1 cellular context compared by ENCODE assay signal in the genomic region with DNA sequence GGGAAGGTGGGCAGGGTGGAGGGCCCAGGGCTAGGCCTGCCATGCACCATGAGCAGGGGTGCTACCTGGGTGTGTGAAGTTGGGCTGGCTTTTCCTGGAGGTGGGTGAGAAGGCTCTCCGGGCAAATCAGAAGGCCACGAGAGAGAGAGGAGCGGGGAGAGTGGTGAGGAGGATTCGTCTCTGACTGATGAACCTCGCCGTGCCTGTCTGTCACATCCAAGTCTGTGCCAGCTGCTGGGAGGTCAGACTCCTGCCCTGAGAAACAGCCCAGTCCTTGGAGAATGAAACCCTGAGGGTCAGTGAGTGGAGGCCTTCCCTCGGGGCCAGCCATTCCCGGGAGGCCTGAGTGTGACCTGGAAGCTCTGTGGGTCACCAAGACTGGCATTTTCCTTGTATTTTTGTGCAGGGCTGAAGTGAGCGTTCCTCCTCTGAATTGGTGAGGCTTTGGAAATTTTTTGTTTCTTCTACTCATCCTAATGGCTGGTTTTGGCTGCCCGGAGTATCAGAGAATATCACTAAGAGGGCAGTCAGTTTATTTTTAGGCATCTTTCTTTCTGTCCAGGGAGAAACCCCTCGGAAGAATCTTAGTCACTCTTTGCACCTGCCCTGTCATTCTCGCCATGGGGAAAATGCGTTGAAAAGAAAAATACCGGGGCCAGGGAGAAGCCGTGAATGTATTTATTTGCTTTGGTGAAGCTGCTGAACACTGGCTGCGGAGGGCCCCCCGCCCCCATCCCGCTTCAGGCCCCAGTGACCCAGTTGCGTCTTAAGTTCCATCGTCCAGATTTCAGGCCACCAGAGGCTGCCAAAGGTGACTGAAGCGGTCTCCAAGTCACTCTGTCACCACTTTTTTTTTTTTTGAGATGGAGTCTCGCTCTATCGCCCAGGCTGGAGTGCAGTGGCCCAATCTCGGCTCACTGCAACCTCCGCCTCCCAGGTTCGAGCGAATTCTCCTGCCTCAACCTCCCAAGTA.
TF ChIP-seq lines count a peak whose summit lies in the region.

No MANE protein-coding gene starts in this region.

TF ChIP-seq in HepG2, 621 proteins besides CTCF, POLR2A, EP300 and RAD21:
- TF ChIP-seq ZNF367 (CRISPR knock-in tag; IDR thresholded peaks at IDR 0.05; ENCODE audit: borderline replicate concordance) (no peak), CEBPB (IDR thresholded peaks at IDR 0.05; ENCODE audit: borderline replicate concordance, low read depth, low read length) (no peak), ZNF430 (CRISPR knock-in tag; IDR thresholded peaks at IDR 0.05) (no peak), RBM22 (optimal IDR thresholded peaks at IDR 0.05; ENCODE audit: low read length) (peak; percentile 58), ZNF546 (CRISPR knock-in tag; conservative IDR thresholded peaks at IDR 0.05) (no peak)
- TF ChIP-seq, protein P1, sequence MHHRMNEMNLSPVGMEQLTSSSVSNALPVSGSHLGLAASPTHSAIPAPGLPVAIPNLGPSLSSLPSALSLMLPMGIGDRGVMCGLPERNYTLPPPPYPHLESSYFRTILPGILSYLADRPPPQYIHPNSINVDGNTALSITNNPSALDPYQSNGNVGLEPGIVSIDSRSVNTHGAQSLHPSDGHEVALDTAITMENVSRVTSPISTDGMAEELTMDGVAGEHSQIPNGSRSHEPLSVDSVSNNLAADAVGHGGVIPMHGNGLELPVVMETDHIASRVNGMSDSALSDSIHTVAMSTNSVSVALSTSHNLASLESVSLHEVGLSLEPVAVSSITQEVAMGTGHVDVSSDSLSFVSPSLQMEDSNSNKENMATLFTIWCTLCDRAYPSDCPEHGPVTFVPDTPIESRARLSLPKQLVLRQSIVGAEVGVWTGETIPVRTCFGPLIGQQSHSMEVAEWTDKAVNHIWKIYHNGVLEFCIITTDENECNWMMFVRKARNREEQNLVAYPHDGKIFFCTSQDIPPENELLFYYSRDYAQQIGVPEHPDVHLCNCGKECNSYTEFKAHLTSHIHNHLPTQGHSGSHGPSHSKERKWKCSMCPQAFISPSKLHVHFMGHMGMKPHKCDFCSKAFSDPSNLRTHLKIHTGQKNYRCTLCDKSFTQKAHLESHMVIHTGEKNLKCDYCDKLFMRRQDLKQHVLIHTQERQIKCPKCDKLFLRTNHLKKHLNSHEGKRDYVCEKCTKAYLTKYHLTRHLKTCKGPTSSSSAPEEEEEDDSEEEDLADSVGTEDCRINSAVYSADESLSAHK (CRISPR knock-in tag; IDR thresholded peaks at IDR 0.05; ENCODE audit: borderline replicate concordance), result no peak
